9 cellular contexts compared by ENCODE assay signal in genomic region chr3:158802399-158803023, GRCh38. TPM values are rescaled to one million over a fixed set of nuclear protein-coding genes. Genes with fewer than 3 reads are reported as not detected.
DNase-seq lines count a peak whose midpoint lies in the region; ATAC-seq, FAIRE-seq and TF ChIP-seq lines count a peak whose summit lies in the region.
"Had no signal": no experiment of that assay in that cellular context is flagged by ENCODE, and none has a peak within 500 bp of the region (broad histone marks: within the 10 kb centered on the region; RNA-seq: fewer than 3 reads in every experiment).

No MANE protein-coding gene starts in this region.

- peak overlapping the region; percentile 54 to 95 (median 84) for H3K4me3 ChIP-seq in heart right ventricle
- H3K4me3 ChIP-seq in rectal smooth muscle tissue (ENCODE audit: low read length): peak overlapping the region; percentile 95

- no peak for FAIRE-seq in urothelium cell line (lab: Jason Lieb, UNC)
- FAIRE-seq: endometrium had no signal

- ATAC-seq in GM21723 (IDR thresholded peaks at IDR 0.05; ENCODE audit: unreplicated experiment): peak; percentile 42
- ATAC-seq in heart right ventricle: peak in 7 of 8 donors; percentile 1 to 31 (median 6)

- peaks cover 0 to 35% (median 7%) of the 10 kb centered on the region in 9 donors for H3K36me3 ChIP-seq in heart right ventricle
- H3K36me3 ChIP-seq in rectal smooth muscle tissue (ENCODE audit: control insufficient read depth, insufficient read depth, low read length): peaks cover under 1% of the 10 kb centered on the region

- H3K9ac ChIP-seq in rectal smooth muscle tissue (ENCODE audit: low read length): peak overlapping the region; percentile 66

- intact Hi-C loops in heart right ventricle (cut with DNase I): loop anchor here in 1 of 10 donors (10.0 kb wide), 1 partner anchor 228 kb away; the partner anchor contains the start of gene MLF1

- H3K27ac ChIP-seq in heart right ventricle (peak overlapping the region; percentile 5 to 95 (median 88)), rectal smooth muscle tissue (ENCODE audit: low read depth, low read length) (peak overlapping the region; percentile 85)

- H3K4me1 ChIP-seq in heart right ventricle (peaks cover 0 to 59% (median 26%) of the 10 kb centered on the region in 9 donors), rectal smooth muscle tissue (ENCODE audit: control insufficient read depth, insufficient read depth, low read length) (peaks cover 4% of the 10 kb centered on the region)

- H3K9me3 ChIP-seq in heart right ventricle: no peaks in the 10 kb centered on the region

- no peak for TF ChIP-seq CTCF in heart right ventricle (IDR thresholded peaks at IDR 0.05)

- WGBS in heart right ventricle, 2 donors: 19 to 21% methylated on average over 23 of the region's 23 CpGs

- H3K27me3 ChIP-seq in heart right ventricle: no peaks in the 10 kb centered on the region
- no peaks in the 10 kb centered on the region for H3K27me3 ChIP-seq in rectal smooth muscle tissue (ENCODE audit: control insufficient read depth, insufficient read depth, low read length)

- DNase-seq in NCI-H2227 (lab: John Stamatoyannopoulos, UW; ENCODE audit: unreplicated experiment) (peak; percentile 6), NCI-H2227 treated with DMSO at 0.1 percent for 48 hours (lab: John Stamatoyannopoulos, UW) (no peak), KG1 (lab: John Stamatoyannopoulos, UW) (peak; percentile 45), heart right ventricle (no peak), urothelium cell line (ENCODE audit: low spot score) (no peak)
- DNase-seq in activated CD8-positive, alpha-beta memory T cell treated with anti-CD3 and anti-CD28 coated beads, Interleukin-2, amount 50 U/mL, for 48 hours: peak; percentile 59

RNA-seq across cellular contexts. Expression of gene MFSD1, which starts 0.7 kb away (rescaled TPM):
- total RNA-seq in heart right ventricle: 10 to 100 TPM; 20.8 to 45.5 (median 23.9) TPM
- 10 to 100 TPM; 11.3 to 26.4 TPM for polyA plus RNA-seq in heart right ventricle

Comparison
In these comparisons a context has a peak if more than half of its experiments do, and no peak if none do; other contexts are left out.
1. DNase-seq: peak in NCI-H2227 (single experiment), KG1 (single experiment) and activated CD8-positive, alpha-beta memory T cell treated with anti-CD3 and anti-CD28 coated beads, Interleukin-2, amount 50 U/mL, for 48 hours (single experiment); none in NCI-H2227 treated with DMSO at 0.1 percent for 48 hours (single experiment), heart right ventricle (0 of 2) and urothelium cell line (single experiment).